ENCODE assay signal across 18 cellular contexts in the genomic region with DNA sequence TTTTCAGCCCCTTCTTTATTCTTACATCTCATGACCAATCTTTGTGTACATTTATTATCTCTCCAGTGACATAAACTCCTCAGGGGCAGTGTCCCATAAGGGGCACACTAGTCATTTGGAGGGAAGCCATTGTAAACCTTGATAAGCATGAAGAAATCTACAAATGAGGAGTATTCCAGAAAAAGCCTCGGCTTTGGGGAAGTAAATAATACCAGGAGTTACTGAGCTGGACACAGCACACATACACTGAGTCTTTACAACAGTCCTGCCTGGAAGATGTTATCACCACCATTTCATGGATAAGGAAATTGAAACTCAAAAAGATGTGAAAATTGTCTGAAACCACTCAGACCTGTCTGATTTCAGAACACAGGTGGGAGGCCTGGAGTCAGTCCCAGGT. TPM values are rescaled to one million over a fixed set of nuclear protein-coding genes. Genes with fewer than 3 reads are reported as not detected.
DNase-seq lines count a peak whose midpoint lies in the region; ATAC-seq and TF ChIP-seq lines count a peak whose summit lies in the region.
"Had no signal": no experiment of that assay in that cellular context is flagged by ENCODE, and none has a peak within 500 bp of the region (broad histone marks: within the 10 kb centered on the region; RNA-seq: fewer than 3 reads in every experiment).

No MANE protein-coding gene starts in this region.

- H3K27ac ChIP-seq in subcutaneous abdominal adipose tissue (ENCODE audit: low read depth, low read length) = peak overlapping the region; percentile 44
- no peak overlapping the region for H3K27ac ChIP-seq in breast epithelium
- H3K27ac ChIP-seq: 22Rv1 had no signal

- H3K36me3 ChIP-seq in subcutaneous abdominal adipose tissue (ENCODE audit: control insufficient read depth in 5 of 5, insufficient read depth in 5 of 5, low read length in 5 of 5) (peaks cover 5 to 9% (median 5%) of the 10 kb centered on the region in 5 donors), breast epithelium (no peaks in the 10 kb centered on the region)

- H3K9ac ChIP-seq in subcutaneous abdominal adipose tissue (ENCODE audit: low read length in 5 of 5) = no peak overlapping the region

- H3K4me3 ChIP-seq in subcutaneous abdominal adipose tissue (ENCODE audit: low read depth in 1 of 5, low read length in 5 of 5) (no peak overlapping the region), breast epithelium (no peak overlapping the region)

- no peaks in the 10 kb centered on the region for H3K27me3 ChIP-seq in subcutaneous abdominal adipose tissue (ENCODE audit: control insufficient read depth in 5 of 5, insufficient read depth in 4 of 5, low read length in 5 of 5)
- no peaks in the 10 kb centered on the region for H3K27me3 ChIP-seq in breast epithelium

- no peak for DNase-seq in Right ventricle myocardium inferior (ENCODE audit: missing footprints)
- DNase-seq in cardiac septum (ENCODE audit: low spot score) = no peak
- DNase-seq in left ventricle myocardium superior = no peak
- DNase-seq in NCI-H2227 (lab: John Stamatoyannopoulos, UW; ENCODE audit: unreplicated experiment) = no peak
- DNase-seq in breast epithelium (ENCODE audit: low spot score in 2 of 2) = no peak
- DNase-seq: DMS79 treated with DMSO at 0.1 percent for 48 hours, KG1, MV-4-11, NCI-H187, NCI-H226, NCI-H524, NCI-H82, OCI-M1, SIG-M5 had no signal

- H3K9me3 ChIP-seq in subcutaneous abdominal adipose tissue (ENCODE audit: control insufficient read depth in 5 of 5, low read length in 5 of 5) = no peaks in the 10 kb centered on the region
- H3K9me3 ChIP-seq in breast epithelium = no peaks in the 10 kb centered on the region

- H3K4me1 ChIP-seq in subcutaneous abdominal adipose tissue (ENCODE audit: control insufficient read depth in 5 of 5, insufficient read depth in 5 of 5, low read length in 5 of 5) = peaks cover 0 to 15% (median 0%) of the 10 kb centered on the region in 5 donors
- no peaks in the 10 kb centered on the region for H3K4me1 ChIP-seq in breast epithelium

- no peak for TF ChIP-seq CTCF in breast epithelium (IDR thresholded peaks at IDR 0.05)

- intact Hi-C loops in Right ventricle myocardium inferior (cut with DNase I) (no loop called here), cardiac septum (cut with DNase I) (no loop called here), left ventricle myocardium superior (cut with micrococcal nuclease) (no loop called here), breast epithelium (cut with DNase I; ENCODE audit: low total_unique reads) (no loop called here)

- no peak for TF ChIP-seq POLR2A in breast epithelium (IDR thresholded peaks at IDR 0.05)

- ATAC-seq in Right ventricle myocardium inferior = peak; percentile 32
- peak; percentile 39 for ATAC-seq in left ventricle myocardium superior
- ATAC-seq in HG02852 (IDR thresholded peaks at IDR 0.05; ENCODE audit: unreplicated experiment) = no peak
- ATAC-seq in GM18868 (IDR thresholded peaks at IDR 0.05; ENCODE audit: unreplicated experiment) = no peak

RNA-seq across cellular contexts. Expression of a gene that starts 15.4 kb away (rescaled TPM):
- total RNA-seq in Right ventricle myocardium inferior (42.6 TPM), cardiac septum (80.8 TPM), left ventricle myocardium superior (42.2 TPM), breast epithelium (100 to 1,000 TPM in 2 of 3 donors, 10 to 100 TPM in 1; 63.5 to 194 (median 126) TPM)

Comparison
In these comparisons a context has a peak if more than half of its experiments do, and no peak if none do; other contexts are left out.
1. ATAC-seq: peak in Right ventricle myocardium inferior (single experiment) and left ventricle myocardium superior (single experiment); none in HG02852 (single experiment) and GM18868 (single experiment).